Comparison of ENCODE assay signal across 14 cellular contexts in the genomic region with DNA sequence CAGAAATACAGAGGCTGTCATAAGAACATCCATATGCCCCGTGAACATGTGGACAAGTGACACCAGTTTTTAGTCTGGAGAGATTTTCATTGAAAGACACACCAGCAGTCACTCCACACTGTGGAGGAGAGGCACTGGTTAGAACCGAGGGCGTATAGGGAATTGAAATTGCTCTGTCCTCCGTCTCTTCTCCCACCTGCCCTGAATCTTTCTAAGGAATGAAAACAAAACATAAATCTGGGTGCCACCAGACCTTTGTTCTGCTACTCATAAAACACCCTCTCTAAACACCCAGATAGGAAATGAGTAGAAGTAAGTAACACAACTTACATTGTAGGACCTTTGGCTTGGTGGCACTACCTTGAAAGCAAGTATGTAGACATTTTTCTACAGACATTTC. TPM values are rescaled to one million over a fixed set of nuclear protein-coding genes. Genes with fewer than 3 reads are reported as not detected.
DNase-seq lines count a peak whose midpoint lies in the region; ATAC-seq and TF ChIP-seq lines count a peak whose summit lies in the region.
"Had no signal": no experiment of that assay in that cellular context is flagged by ENCODE, and none has a peak within 500 bp of the region (broad histone marks: within the 10 kb centered on the region; RNA-seq: fewer than 3 reads in every experiment).

No MANE protein-coding gene starts in this region.

- H3K9me3 ChIP-seq in HEK293 (ENCODE audit: control insufficient read depth, insufficient read depth, low read depth, low read length) = no peaks in the 10 kb centered on the region
- H3K9me3 ChIP-seq: prostate gland, testis had no signal

- H3K36me3 ChIP-seq in HEK293 (ENCODE audit: control insufficient read depth in 2 of 2, insufficient read depth in 1 of 2, low read length in 2 of 2) = no peaks in the 10 kb centered on the region
- H3K36me3 ChIP-seq: prostate gland had no signal

- H3K27ac Mint-ChIP-seq in activated naive CD8-positive, alpha-beta T cell treated with anti-CD3 and anti-CD28 coated beads, Interleukin-2, amount 50 U/mL, for 24 hours = no peak overlapping the region
- H3K27ac Mint-ChIP-seq in natural killer cell = no peak overlapping the region

- DNase-seq in NCI-H1417 (lab: John Stamatoyannopoulos, UW) = peak in 2 of 3 experiments; percentile 45 to 73
- DNase-seq in NCI-H1417 treated with DMSO at 0.1 percent for 48 hours (lab: John Stamatoyannopoulos, UW) = no peak
- DNase-seq in activated naive CD8-positive, alpha-beta T cell treated with anti-CD3 and anti-CD28 coated beads, Interleukin-2, amount 50 U/mL, for 24 hours = no peak
- no peak for DNase-seq in natural killer cell
- no peak for DNase-seq in SIG-M5 treated with dmso at 0.1 percent for 504 hours (lab: John Stamatoyannopoulos, UW; ENCODE audit: unreplicated experiment)
- DNase-seq: ACHN; kidney glomerular epithelial cell; NCI-H1436 treated with DMSO at 0.1 percent for 48 hours; stimulated activated CD4-positive, alpha-beta T cell treated with anti-CD3 and anti-CD28 coated beads, Interleukin-4, amount 100 ng/mL, for 24 hours; testis had no signal

- no peaks in the 10 kb centered on the region for H3K9me3 Mint-ChIP-seq in activated naive CD8-positive, alpha-beta T cell treated with anti-CD3 and anti-CD28 coated beads, Interleukin-2, amount 50 U/mL, for 24 hours
- H3K9me3 Mint-ChIP-seq in natural killer cell = no peaks in the 10 kb centered on the region

- peaks cover 76% of the 10 kb centered on the region for H3K27me3 Mint-ChIP-seq in activated naive CD8-positive, alpha-beta T cell treated with anti-CD3 and anti-CD28 coated beads, Interleukin-2, amount 50 U/mL, for 24 hours
- H3K27me3 Mint-ChIP-seq in natural killer cell (ENCODE audit: low read depth in 2 of 2) = peaks cover 54 to 70% of the 10 kb centered on the region in 2 donors

- POLR2A ChIA-PET in HEK293 (lab: Yijun Ruan, JAX) = interaction anchor here (1.5 kb wide), 1 partner anchor 218 kb away, joined by 6 read pairs; no protein-coding TSS in a partner anchor

- no peak overlapping the region for H3K4me3 ChIP-seq in HEK293 (ENCODE audit: low read depth, low read length)

- no peak for ATAC-seq in activated naive CD8-positive, alpha-beta T cell treated with anti-CD3 and anti-CD28 coated beads, Interleukin-2, amount 50 U/mL, for 24 hours
- ATAC-seq in natural killer cell (no peak), HG03196 (IDR thresholded peaks at IDR 0.05; ENCODE audit: unreplicated experiment) (no peak), HG03460 (IDR thresholded peaks at IDR 0.05; ENCODE audit: unreplicated experiment) (no peak)

- H3K4me1 Mint-ChIP-seq in activated naive CD8-positive, alpha-beta T cell treated with anti-CD3 and anti-CD28 coated beads, Interleukin-2, amount 50 U/mL, for 24 hours = peaks cover 12% of the 10 kb centered on the region
- peaks cover 11 to 17% of the 10 kb centered on the region in 2 donors for H3K4me1 Mint-ChIP-seq in natural killer cell

- intact Hi-C loops in natural killer cell (cut with micrococcal nuclease) = no loop called here

- peak overlapping the region; percentile 70 for H3K4me3 Mint-ChIP-seq in activated naive CD8-positive, alpha-beta T cell treated with anti-CD3 and anti-CD28 coated beads, Interleukin-2, amount 50 U/mL, for 24 hours
- H3K4me3 Mint-ChIP-seq in natural killer cell = peak overlapping the region; percentile 75

- H3K4me1 ChIP-seq in HEK293 (ENCODE audit: control insufficient read depth, insufficient read depth, low read length) = peaks cover 18% of the 10 kb centered on the region
- H3K4me1 ChIP-seq: prostate gland had no signal

- TF ChIP-seq CTCF in HEK293 (tag by site-specific recombination; IDR thresholded peaks at IDR 0.05) (no peak), natural killer cell (IDR thresholded peaks at IDR 0.05) (no peak)

- H3K27ac ChIP-seq in HEK293 (ENCODE audit: extremely low read depth, low read depth, low read length) = no peak overlapping the region
- H3K27ac ChIP-seq: prostate gland had no signal

- CTCF ChIA-PET in HEK293 (lab: Yijun Ruan, JAX) = interaction anchor here (1.2 to 1.5 kb wide), 2 partner anchors 15 to 168 kb away, joined by 3 to 5 read pairs; no protein-coding TSS in a partner anchor

- no peaks in the 10 kb centered on the region for H3K36me3 Mint-ChIP-seq in activated naive CD8-positive, alpha-beta T cell treated with anti-CD3 and anti-CD28 coated beads, Interleukin-2, amount 50 U/mL, for 24 hours (ENCODE audit: low read depth)
- no peaks in the 10 kb centered on the region for H3K36me3 Mint-ChIP-seq in natural killer cell

TF ChIP-seq in HEK293, 187 proteins besides CTCF, POLR2A, EP300 and RAD21:
- TF ChIP-seq ZBTB7A (tag by site-specific recombination; IDR thresholded peaks at IDR 0.05; ENCODE audit: low read depth) (no peak), EGR2 (tag by site-specific recombination; IDR thresholded peaks at IDR 0.05; ENCODE audit: low read depth) (peak; percentile 77), ZNF677 (tag by site-specific recombination; IDR thresholded peaks at IDR 0.05) (no peak), ZBTB44 (tag by site-specific recombination; IDR thresholded peaks at IDR 0.05) (no peak), ZNF174 (tag by site-specific recombination; IDR thresholded peaks at IDR 0.05) (no peak), ZFP41 (tag by site-specific recombination; IDR thresholded peaks at IDR 0.05; ENCODE audit: borderline replicate concordance) (no peak), RBAK (tag by site-specific recombination; IDR thresholded peaks at IDR 0.05) (no peak), ZNF664 (tag by site-specific recombination; IDR thresholded peaks at IDR 0.05) (no peak), MYNN (tag by site-specific recombination; IDR thresholded peaks at IDR 0.05; ENCODE audit: borderline replicate concordance) (no peak), ZNF423 (tag by site-specific recombination; IDR thresholded peaks at IDR 0.05) (no peak), ZFHX2 (tag by site-specific recombination; conservative IDR thresholded peaks at IDR 0.05) (peak; percentile 80)
- TF ChIP-seq, protein P1, sequence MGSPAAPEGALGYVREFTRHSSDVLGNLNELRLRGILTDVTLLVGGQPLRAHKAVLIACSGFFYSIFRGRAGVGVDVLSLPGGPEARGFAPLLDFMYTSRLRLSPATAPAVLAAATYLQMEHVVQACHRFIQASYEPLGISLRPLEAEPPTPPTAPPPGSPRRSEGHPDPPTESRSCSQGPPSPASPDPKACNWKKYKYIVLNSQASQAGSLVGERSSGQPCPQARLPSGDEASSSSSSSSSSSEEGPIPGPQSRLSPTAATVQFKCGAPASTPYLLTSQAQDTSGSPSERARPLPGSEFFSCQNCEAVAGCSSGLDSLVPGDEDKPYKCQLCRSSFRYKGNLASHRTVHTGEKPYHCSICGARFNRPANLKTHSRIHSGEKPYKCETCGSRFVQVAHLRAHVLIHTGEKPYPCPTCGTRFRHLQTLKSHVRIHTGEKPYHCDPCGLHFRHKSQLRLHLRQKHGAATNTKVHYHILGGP (tag by site-specific recombination; IDR thresholded peaks at IDR 0.05) = peak; percentile 87

RNA-seq across cellular contexts. Expression of gene STON2, which starts 37.1 kb away (rescaled TPM):
- 1 to 10 TPM; 1.7 to 4.8 (median 3.8) TPM for total RNA-seq in natural killer cell

Comparison
In these comparisons a context has a peak if more than half of its experiments do, and no peak if none do; other contexts are left out.
1. DNase-seq: peak in NCI-H1417 (2 of 3); none in NCI-H1417 treated with DMSO at 0.1 percent for 48 hours (single experiment), activated naive CD8-positive, alpha-beta T cell treated with anti-CD3 and anti-CD28 coated beads, Interleukin-2, amount 50 U/mL, for 24 hours (single experiment), natural killer cell (single experiment) and SIG-M5 treated with dmso at 0.1 percent for 504 hours (single experiment).